Comparison of ENCODE assay signal across 14 cellular contexts in genomic region chr3:25354071-25354470, GRCh38.
"Had no signal": no experiment of that assay in that cellular context is flagged by ENCODE, and none has a peak within 500 bp of the region (broad histone marks: within the 10 kb centered on the region; RNA-seq: fewer than 3 reads in every experiment).

No MANE protein-coding gene starts in this region.

- H3K4me1 ChIP-seq: body of pancreas, parathyroid adenoma, thyroid gland, uterus had no signal

- H3K36me3 ChIP-seq: thyroid gland, uterus had no signal

- H3K4me3 Mint-ChIP-seq: activated CD4-positive, alpha-beta memory T cell treated with anti-CD3 and anti-CD28 coated beads, Interleukin-2, amount 10 ng/mL, durations not matched to agents 7 days and 5 days; activated naive CD8-positive, alpha-beta T cell treated with anti-CD3 and anti-CD28 coated beads, Interleukin-2, amount 10 ng/mL, durations not matched to agents 7 days and 5 days; activated T-cell treated with anti-CD3 and anti-CD28 coated beads, Interleukin-2, amount 50 U/mL, for 72 hours; central memory CD8-positive, alpha-beta T cell; nephron progenitor cell had no signal

- ATAC-seq: activated T-cell treated with anti-CD3 and anti-CD28 coated beads, Interleukin-2, amount 50 U/mL, for 72 hours; body of pancreas had no signal

- H3K4me3 ChIP-seq: body of pancreas, thyroid gland, uterus had no signal

- DNase-seq: activated CD4-positive, alpha-beta memory T cell treated with anti-CD3 and anti-CD28 coated beads, Interleukin-2, amount 10 ng/mL, durations not matched to agents 7 days and 5 days; activated naive CD8-positive, alpha-beta T cell treated with anti-CD3 and anti-CD28 coated beads, Interleukin-2, amount 10 ng/mL, durations not matched to agents 7 days and 5 days; activated T-cell treated with anti-CD3 and anti-CD28 coated beads, Interleukin-2, amount 50 U/mL, for 72 hours; body of pancreas; dermis blood vessel endothelial cell; erythroblast; mammary epithelial cell; nephron progenitor cell; small intestine; thyroid gland; uterus had no signal

- H3K4me1 Mint-ChIP-seq: activated CD4-positive, alpha-beta memory T cell treated with anti-CD3 and anti-CD28 coated beads, Interleukin-2, amount 10 ng/mL, durations not matched to agents 7 days and 5 days; activated naive CD8-positive, alpha-beta T cell treated with anti-CD3 and anti-CD28 coated beads, Interleukin-2, amount 10 ng/mL, durations not matched to agents 7 days and 5 days; central memory CD8-positive, alpha-beta T cell had no signal

- H3K9me3 Mint-ChIP-seq: central memory CD8-positive, alpha-beta T cell had no signal

- H3K9ac ChIP-seq: parathyroid adenoma had no signal

- H3K27me3 ChIP-seq: body of pancreas, thyroid gland, uterus had no signal

- H3K9me3 ChIP-seq: body of pancreas, thyroid gland, uterus had no signal

- H3K27ac Mint-ChIP-seq: activated CD4-positive, alpha-beta memory T cell treated with anti-CD3 and anti-CD28 coated beads, Interleukin-2, amount 10 ng/mL, durations not matched to agents 7 days and 5 days; activated naive CD8-positive, alpha-beta T cell treated with anti-CD3 and anti-CD28 coated beads, Interleukin-2, amount 10 ng/mL, durations not matched to agents 7 days and 5 days; activated T-cell treated with anti-CD3 and anti-CD28 coated beads, Interleukin-2, amount 50 U/mL, for 72 hours; nephron progenitor cell had no signal

- H3K36me3 Mint-ChIP-seq: activated naive CD8-positive, alpha-beta T cell treated with anti-CD3 and anti-CD28 coated beads, Interleukin-2, amount 10 ng/mL, durations not matched to agents 7 days and 5 days had no signal

- H3K27me3 Mint-ChIP-seq: activated CD4-positive, alpha-beta memory T cell treated with anti-CD3 and anti-CD28 coated beads, Interleukin-2, amount 10 ng/mL, durations not matched to agents 7 days and 5 days; activated naive CD8-positive, alpha-beta T cell treated with anti-CD3 and anti-CD28 coated beads, Interleukin-2, amount 10 ng/mL, durations not matched to agents 7 days and 5 days; central memory CD8-positive, alpha-beta T cell had no signal

- H3K27ac ChIP-seq: body of pancreas, parathyroid adenoma, thyroid gland, uterus, VCaP had no signal
